In the genomic region with DNA sequence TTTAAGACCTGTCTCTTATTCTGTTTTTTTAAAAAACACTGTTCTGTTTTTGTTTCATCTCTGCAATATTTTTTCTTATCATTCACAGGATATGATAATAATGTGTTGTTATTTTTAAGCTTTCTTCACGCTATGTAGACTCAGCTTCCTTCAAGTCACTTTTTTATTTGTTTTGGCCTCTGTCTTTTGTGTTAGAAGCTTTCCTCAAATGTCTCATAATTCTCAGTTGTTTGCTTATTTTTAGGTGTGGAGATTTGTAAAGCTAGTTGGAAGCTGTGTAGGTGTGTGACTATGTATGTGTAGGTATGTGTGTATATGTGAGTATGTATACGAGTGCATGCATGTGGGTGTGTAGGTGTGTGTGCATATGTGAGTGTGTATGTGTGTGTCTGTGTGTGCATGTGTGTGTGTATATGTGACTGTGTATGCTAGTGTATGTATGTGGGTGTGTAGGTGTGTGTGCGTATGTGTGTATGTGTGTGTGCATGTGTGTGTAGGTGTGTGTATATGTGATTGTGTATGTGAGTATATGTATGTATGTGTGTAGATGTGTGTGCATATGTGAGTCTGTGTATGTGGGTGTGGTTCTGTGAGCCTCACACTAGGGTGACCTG, we compare ENCODE assay signal across 14 cellular contexts.
"Had no signal": no experiment of that assay in that cellular context is flagged by ENCODE, and none has a peak within 500 bp of the region (broad histone marks: within the 10 kb centered on the region; RNA-seq: fewer than 3 reads in every experiment).

No MANE protein-coding gene starts in this region.

- H3K4me3 ChIP-seq: dorsolateral prefrontal cortex, gastroesophageal sphincter, lung, pancreas, sigmoid colon, thoracic aorta had no signal

- FAIRE-seq: pancreas had no signal

- ATAC-seq: gastroesophageal sphincter; left colon; pancreas; stimulated activated effector memory CD8-positive, alpha-beta T cell treated with anti-CD3 and anti-CD28 coated beads, Interleukin-12 subunit alpha, Interleukin-12 subunit beta, amount 100 ng/mL, for 72 hours; T-cell had no signal

- H3K4me1 ChIP-seq: gastroesophageal sphincter, pancreas, sigmoid colon had no signal

- H3K27me3 ChIP-seq: dorsolateral prefrontal cortex, pancreas, sigmoid colon had no signal

- H3K9me3 ChIP-seq: gastroesophageal sphincter, pancreas, sigmoid colon, thoracic aorta had no signal

- DNase-seq: activated CD4-positive, alpha-beta T cell treated with anti-CD3 and anti-CD28 coated beads, Interleukin-2, amount 50 U/mL, for 48 hours; anterior cingulate cortex; dorsolateral prefrontal cortex; erythroblast; left colon; sigmoid colon; stimulated activated CD4-positive, alpha-beta T cell treated with anti-CD3 and anti-CD28 coated beads, Interleukin-1b, Interleukin-23, amount 100 ng/mL, for 48 hours; T-cell; T-helper 9 cell had no signal

- H3K27ac ChIP-seq: dorsolateral prefrontal cortex, gastroesophageal sphincter, pancreas, sigmoid colon, thoracic aorta had no signal

- H3K36me3 ChIP-seq: gastroesophageal sphincter, pancreas, sigmoid colon, thoracic aorta had no signal
